26 cellular contexts compared by ENCODE assay signal in genomic region chr17:28085766-28086165, GRCh38.
"Had no signal": no experiment of that assay in that cellular context is flagged by ENCODE, and none has a peak within 500 bp of the region (broad histone marks: within the 10 kb centered on the region; RNA-seq: fewer than 3 reads in every experiment).

No MANE protein-coding gene starts in this region.

- H3K9ac ChIP-seq: SK-N-SH had no signal

- ATAC-seq: activated CD8-positive, alpha-beta T cell treated with anti-CD3 and anti-CD28 coated beads, Interleukin-2, amount 10 ng/mL, durations not matched to agents 7 days and 5 days had no signal

- H3K4me1 ChIP-seq: SJCRH30 had no signal

- H3K4me1 Mint-ChIP-seq: activated naive CD4-positive, alpha-beta T cell treated with anti-CD3 and anti-CD28 coated beads, Interleukin-2, amount 10 ng/mL, durations not matched to agents 7 days and 5 days had no signal

- H3K36me3 ChIP-seq: brain microvascular endothelial cell, cardiac muscle cell, SJCRH30, WERI-Rb-1 had no signal

- H3K27me3 ChIP-seq: brain microvascular endothelial cell, cardiac muscle cell, SJCRH30 had no signal

- H3K4me3 ChIP-seq: cardiac muscle cell, SJCRH30 had no signal

- H3K27ac ChIP-seq: brain microvascular endothelial cell, cardiac muscle cell, RWPE1, SJCRH30, WERI-Rb-1 had no signal

- H3K9me3 ChIP-seq: SJCRH30 had no signal

- H3K4me3 Mint-ChIP-seq: activated CD8-positive, alpha-beta T cell treated with anti-CD3 and anti-CD28 coated beads, Interleukin-2, amount 10 ng/mL, durations not matched to agents 7 days and 5 days; activated naive CD4-positive, alpha-beta T cell treated with anti-CD3 and anti-CD28 coated beads, Interleukin-2, amount 10 ng/mL, durations not matched to agents 7 days and 5 days; activated naive CD8-positive, alpha-beta T cell treated with anti-CD3 and anti-CD28 coated beads for 36 hours had no signal

- H3K4me2 ChIP-seq: SK-N-SH had no signal

- H3K9me3 Mint-ChIP-seq: activated naive CD4-positive, alpha-beta T cell treated with anti-CD3 and anti-CD28 coated beads, Interleukin-2, amount 10 ng/mL, durations not matched to agents 7 days and 5 days; activated T-helper 2 cell treated with anti-CD3 and anti-CD28 coated beads, Interferon-gamma antibody, Interleukin-2, Interleukin-4, amounts not matched to agents 10 μg/mL and 5 μg/mL and 100 μg/mL, durations not matched to agents 14 hours and 24 hours and 36 hours had no signal

- H3K27me3 Mint-ChIP-seq: activated naive CD4-positive, alpha-beta T cell treated with anti-CD3 and anti-CD28 coated beads, Interleukin-2, amount 10 ng/mL, durations not matched to agents 7 days and 5 days; activated naive CD8-positive, alpha-beta T cell treated with anti-CD3 and anti-CD28 coated beads for 36 hours had no signal

- H3K27ac Mint-ChIP-seq: activated CD8-positive, alpha-beta T cell treated with anti-CD3 and anti-CD28 coated beads, Interleukin-2, amount 10 ng/mL, durations not matched to agents 7 days and 5 days; activated naive CD4-positive, alpha-beta T cell treated with anti-CD3 and anti-CD28 coated beads, Interleukin-2, amount 10 ng/mL, durations not matched to agents 7 days and 5 days; activated naive CD8-positive, alpha-beta T cell treated with anti-CD3 and anti-CD28 coated beads for 36 hours; activated T-helper 2 cell treated with anti-CD3 and anti-CD28 coated beads, Interferon-gamma antibody, Interleukin-2, Interleukin-4, amounts not matched to agents 10 μg/mL and 5 μg/mL and 100 μg/mL, durations not matched to agents 14 hours and 24 hours and 36 hours had no signal

- DNase-seq: activated CD4-positive, alpha-beta T cell treated with anti-CD3 and anti-CD28 coated beads for 4 hours; activated CD4-positive, alpha-beta T cell treated with anti-CD3 and anti-CD28 coated beads, Interleukin-2, amount 50 U/mL, for 4 hours; activated CD8-positive, alpha-beta memory T cell treated with anti-CD3 and anti-CD28 coated beads, Interleukin-2, amount 50 U/mL, for 48 hours; activated CD8-positive, alpha-beta T cell treated with anti-CD3 and anti-CD28 coated beads, Interleukin-2, amount 10 ng/mL, durations not matched to agents 7 days and 5 days; activated gamma-delta T cell treated with Interleukin-2 at 50 U/mL for 16 hours; activated naive CD4-positive, alpha-beta T cell treated with anti-CD3 and anti-CD28 coated beads, Interleukin-2, amount 10 ng/mL, durations not matched to agents 7 days and 5 days; activated naive CD8-positive, alpha-beta T cell treated with anti-CD3 and anti-CD28 coated beads for 36 hours; activated T-cell treated with anti-CD3 and anti-CD28 coated beads, Interleukin-2, amount 50 U/mL, for 1 hour; brain microvascular endothelial cell; NCI-H1092; NCI-H1417; NCI-H1930; NCI-H2171; NCI-H2227 treated with DMSO at 0.1 percent for 48 hours; NCI-H446 treated with DMSO at 0.1 percent for 48 hours; NCI-H526 treated with DMSO at 0.1 percent for 48 hours; NCI-H82; OCI-M1; Right ventricle myocardium superior; SJCRH30; SK-N-SH; T-helper 1 cell; WERI-Rb-1 had no signal
